11 cellular contexts compared by ENCODE assay signal in genomic region chr18:58865714-58866113, GRCh38. TPM values are rescaled to one million over a fixed set of nuclear protein-coding genes. Genes with fewer than 3 reads are reported as not detected.
A peak's percentile ranks its signal among the peaks of the same experiment; 100 is the strongest.
DNase-seq lines count a peak whose midpoint lies in the region; ATAC-seq and TF ChIP-seq lines count a peak whose summit lies in the region.
"Had no signal": no experiment of that assay in that cellular context is flagged by ENCODE, and none has a peak within 500 bp of the region (broad histone marks: within the 10 kb centered on the region; RNA-seq: fewer than 3 reads in every experiment).

No MANE protein-coding gene starts in this region.

- peaks cover 53% of the 10 kb centered on the region for H3K36me3 Mint-ChIP-seq in WTC11
- peaks cover 18% of the 10 kb centered on the region for H3K36me3 Mint-ChIP-seq in natural killer cell treated with Interleukin-12 subunit alpha and Interleukin-12 subunit beta and Interleukin-15 and Interleukin-18, amount 100 ng/mL, for 72 hours

- WGBS in hepatocyte (ENCODE audit: low lambda C conversion rate, missing lambda C conversion rate) = 73% methylated on average over 9 of the region's 9 CpGs
- 34% methylated on average over 9 of the region's 9 CpGs for WGBS in smooth muscle cell (ENCODE audit: low lambda C conversion rate)

- H3K4me3 Mint-ChIP-seq in WTC11 = peak overlapping the region; percentile 80
- H3K4me3 Mint-ChIP-seq in natural killer cell treated with Interleukin-12 subunit alpha and Interleukin-12 subunit beta and Interleukin-15 and Interleukin-18, amount 100 ng/mL, for 72 hours = no peak overlapping the region

- H3K9me3 Mint-ChIP-seq in WTC11 = peaks cover 5% of the 10 kb centered on the region
- H3K9me3 Mint-ChIP-seq in natural killer cell treated with Interleukin-12 subunit alpha and Interleukin-12 subunit beta and Interleukin-15 and Interleukin-18, amount 100 ng/mL, for 72 hours = no peaks in the 10 kb centered on the region

- H3K4me1 ChIP-seq in hepatocyte (ENCODE audit: insufficient read depth) (peaks cover 65% of the 10 kb centered on the region), smooth muscle cell (ENCODE audit: low read depth) (peaks cover 64% of the 10 kb centered on the region)

- H4K20me1 ChIP-seq in hepatocyte (ENCODE audit: insufficient read depth, poor library complexity, severe bottlenecking) (no peaks in the 10 kb centered on the region), smooth muscle cell (ENCODE audit: low read depth) (peaks cover 9% of the 10 kb centered on the region)

- peak overlapping the region; percentile 88 for H3K9ac ChIP-seq in smooth muscle cell (ENCODE audit: low read depth)

- no peaks in the 10 kb centered on the region for H3K27me3 ChIP-seq in hepatocyte
- H3K27me3 ChIP-seq in smooth muscle cell (ENCODE audit: low read depth) = no peaks in the 10 kb centered on the region
- H3K27me3 ChIP-seq: adrenal gland had no signal

- peak overlapping the region; percentile 98 for H3K27ac Mint-ChIP-seq in WTC11
- H3K27ac Mint-ChIP-seq in natural killer cell treated with Interleukin-12 subunit alpha and Interleukin-12 subunit beta and Interleukin-15 and Interleukin-18, amount 100 ng/mL, for 72 hours = no peak overlapping the region

- H3K9me2 ChIP-seq in hepatocyte (replicated peaks; ENCODE audit: insufficient read depth) = no peaks in the 10 kb centered on the region

- peaks cover 7% of the 10 kb centered on the region for H3K9me3 ChIP-seq in hepatocyte (ENCODE audit: low read depth)
- H3K9me3 ChIP-seq in smooth muscle cell (replicated peaks; ENCODE audit: low read depth) = no peaks in the 10 kb centered on the region
- H3K9me3 ChIP-seq: adrenal gland had no signal

- H3K79me2 ChIP-seq in hepatocyte (peaks cover 73% of the 10 kb centered on the region), smooth muscle cell (ENCODE audit: low read depth) (peaks cover 80% of the 10 kb centered on the region)

- CTCF ChIA-PET in WTC11 (lab: Charles Lee) = interaction anchor here (1.9 kb wide), 1 partner anchor 80 kb away, joined by 5 read pairs; no protein-coding TSS in a partner anchor

- H3K4me2 ChIP-seq in hepatocyte (peak overlapping the region; percentile 80), smooth muscle cell (peak overlapping the region; percentile 83)

- H3K4me3 ChIP-seq in hepatocyte (no peak overlapping the region), smooth muscle cell (peak overlapping the region; percentile 46)

- H3K27ac ChIP-seq in hepatocyte (peak overlapping the region; percentile 98), smooth muscle cell (ENCODE audit: low read depth) (peak overlapping the region; percentile 95)

- no peaks in the 10 kb centered on the region for H3K36me3 ChIP-seq in hepatocyte (replicated peaks; ENCODE audit: insufficient read depth, low read depth)
- H3K36me3 ChIP-seq in smooth muscle cell (ENCODE audit: low read depth) = peaks cover 6% of the 10 kb centered on the region

- H2AFZ ChIP-seq in hepatocyte (peak overlapping the region; percentile 10), smooth muscle cell (ENCODE audit: low read depth) (peak overlapping the region; percentile 0)

- peaks cover 12% of the 10 kb centered on the region for H3F3A ChIP-seq in smooth muscle cell (ENCODE audit: low read depth)

- peaks cover 84% of the 10 kb centered on the region for H3K4me1 Mint-ChIP-seq in WTC11
- peaks cover 4 to 7% of the 10 kb centered on the region in 2 donors for H3K4me1 Mint-ChIP-seq in natural killer cell treated with Interleukin-12 subunit alpha and Interleukin-12 subunit beta and Interleukin-15 and Interleukin-18, amount 100 ng/mL, for 72 hours (ENCODE audit: low read depth in 2 of 2)

- POLR2A ChIA-PET in WTC11 (lab: Charles Lee) = interaction anchor here (1.5 kb wide), 1 partner anchor 21 kb away, joined by 3 read pairs; no protein-coding TSS in a partner anchor

- peak; percentile 46 for DNase-seq in ELF-1 (ENCODE audit: low read depth, low spot score)
- no peak for DNase-seq in WTC11 (ENCODE audit: low spot score)
- no peak for DNase-seq in hepatocyte (ENCODE audit: low spot score)
- no peak for DNase-seq in smooth muscle cell (lab: John Stamatoyannopoulos, UW; ENCODE audit: unreplicated experiment)
- DNase-seq in AG20443 (ENCODE audit: low spot score) = no peak
- no peak for DNase-seq in NOMO-1 treated with DMSO at 0.1 percent for 48 hours (lab: John Stamatoyannopoulos, UW; ENCODE audit: unreplicated experiment)
- no peak for DNase-seq in natural killer cell treated with Interleukin-12 subunit alpha and Interleukin-12 subunit beta and Interleukin-15 and Interleukin-18, amount 100 ng/mL, for 72 hours (ENCODE audit: low spot score)
- DNase-seq: activated CD4-positive, alpha-beta T cell treated with anti-CD3 and anti-CD28 coated beads for 4 hours; adrenal gland; KBM-7 had no signal

- no peaks in the 10 kb centered on the region for H3K27me3 Mint-ChIP-seq in WTC11 (ENCODE audit: low read depth)
- peaks cover 23 to 45% of the 10 kb centered on the region in 2 donors for H3K27me3 Mint-ChIP-seq in natural killer cell treated with Interleukin-12 subunit alpha and Interleukin-12 subunit beta and Interleukin-15 and Interleukin-18, amount 100 ng/mL, for 72 hours

- TF ChIP-seq CTCF in WTC11 (IDR thresholded peaks at IDR 0.05) (no peak), hepatocyte (IDR thresholded peaks at IDR 0.05; ENCODE audit: poor library complexity) (no peak), smooth muscle cell (IDR thresholded peaks at IDR 0.05; ENCODE audit: borderline replicate concordance, insufficient read depth, poor library complexity, severe bottlenecking) (no peak)

- ATAC-seq in WTC11 (no peak), HG03025 (IDR thresholded peaks at IDR 0.05; ENCODE audit: low FRiP score, unreplicated experiment) (no peak)
- no peak for ATAC-seq in natural killer cell treated with Interleukin-12 subunit alpha and Interleukin-12 subunit beta and Interleukin-15 and Interleukin-18, amount 100 ng/mL, for 72 hours

TF ChIP-seq in WTC11, 78 proteins besides CTCF, POLR2A, EP300 and RAD21:
- TF ChIP-seq CDX4 (CRISPR knock-in tag; IDR thresholded peaks at IDR 0.05; ENCODE audit: borderline replicate concordance) (no peak), MAX (CRISPR knock-in tag; IDR thresholded peaks at IDR 0.05) (peak; percentile 48)

RNA-seq across cellular contexts. Expression of gene ZNF532, which starts 1.0 kb away (rescaled TPM):
- total RNA-seq in WTC11 (2021) = 171 to 185 TPM (median 181 TPM) in 3 replicates
- 36.5 and 52.0 TPM in 2 replicates for total RNA-seq in hepatocyte
- 13.6 and 15.9 TPM in 2 replicates for polyA plus RNA-seq in hepatocyte
- total RNA-seq in smooth muscle cell = 126 and 133 TPM in 2 replicates
- polyA plus RNA-seq in smooth muscle cell = 31.6 and 39.8 TPM in 2 replicates
- 10 to 100 TPM in 1 of 2 donors, 1 to 10 TPM in 1; 3.3 to 19.3 TPM for total RNA-seq in natural killer cell treated with Interleukin-12 subunit alpha and Interleukin-12 subunit beta and Interleukin-15 and Interleukin-18, amount 100 ng/mL, for 72 hours
